ENCODE assay signal across 10 cellular contexts in genomic region chr9:71765693-71766092, GRCh38. TPM values are rescaled to one million over a fixed set of nuclear protein-coding genes. Genes with fewer than 3 reads are reported as not detected.
DNase-seq lines count a peak whose midpoint lies in the region; ATAC-seq and TF ChIP-seq lines count a peak whose summit lies in the region.
"Had no signal": no experiment of that assay in that cellular context is flagged by ENCODE, and none has a peak within 500 bp of the region (broad histone marks: within the 10 kb centered on the region; RNA-seq: fewer than 3 reads in every experiment).

No MANE protein-coding gene starts in this region.

- POLR2A ChIA-PET in CD4-positive, alpha-beta T cell (lab: Charles Lee), result interaction anchor here (1.3 to 4.6 kb wide), 6 partner anchors 16 to 145 kb away, joined by 4 to 71 read pairs (median 25); partner anchors contain the start of genes ABHD17B and C9orf85
- POLR2A ChIA-PET in PC-3 (lab: Charles Lee; ENCODE audit: unreplicated experiment), result no interaction called here

- no peaks in the 10 kb centered on the region for H3K27me3 ChIP-seq in CD4-positive, alpha-beta T cell (ENCODE audit: control insufficient read depth, insufficient read depth, low read length)
- no peaks in the 10 kb centered on the region for H3K27me3 ChIP-seq in PC-3 (ENCODE audit: low read length)

- no peak for TF ChIP-seq CTCF in CD4-positive, alpha-beta T cell (IDR thresholded peaks at IDR 0.05)
- TF ChIP-seq CTCF in PC-3 (conservative IDR thresholded peaks at IDR 0.05; ENCODE audit: low read depth, low read length), result no peak
- TF ChIP-seq CTCF in natural killer cell (IDR thresholded peaks at IDR 0.05), result no peak

- H3K4me3 Mint-ChIP-seq in CD4-positive, alpha-beta T cell, result peak overlapping the region; percentile 96
- peak overlapping the region; percentile 90 for H3K4me3 Mint-ChIP-seq in dendritic cell treated with granulocyte-macrophage colony-stimulating factor and Interleukin-4, amounts not matched to agents 40 ng/mL and 50 ng/mL, for 4 days
- peak overlapping the region; percentile 92 for H3K4me3 Mint-ChIP-seq in natural killer cell

- peaks cover 71% of the 10 kb centered on the region for H3K79me2 ChIP-seq in PC-3 (ENCODE audit: low read length)

- H3K4me1 ChIP-seq in PC-3 (ENCODE audit: insufficient read depth, low read length), result peaks cover 67% of the 10 kb centered on the region

- no peak for ATAC-seq in CD4-positive, alpha-beta T cell (ENCODE audit: poor library complexity)
- no peak for ATAC-seq in PC-3
- ATAC-seq in natural killer cell, result no peak
- no peak for ATAC-seq in GM18498 (IDR thresholded peaks at IDR 0.05; ENCODE audit: unreplicated experiment)
- no peak for ATAC-seq in HG03045 (IDR thresholded peaks at IDR 0.05; ENCODE audit: unreplicated experiment)

- H3K4me1 Mint-ChIP-seq in CD4-positive, alpha-beta T cell (ENCODE audit: low read depth), result peaks cover 75% of the 10 kb centered on the region
- peaks cover 70% of the 10 kb centered on the region for H3K4me1 Mint-ChIP-seq in dendritic cell treated with granulocyte-macrophage colony-stimulating factor and Interleukin-4, amounts not matched to agents 40 ng/mL and 50 ng/mL, for 4 days (ENCODE audit: low read depth)
- peaks cover 79 to 83% of the 10 kb centered on the region in 2 donors for H3K4me1 Mint-ChIP-seq in natural killer cell

- H3K27me3 Mint-ChIP-seq in CD4-positive, alpha-beta T cell, result no peaks in the 10 kb centered on the region
- H3K27me3 Mint-ChIP-seq in dendritic cell treated with granulocyte-macrophage colony-stimulating factor and Interleukin-4, amounts not matched to agents 40 ng/mL and 50 ng/mL, for 4 days, result peaks cover 20% of the 10 kb centered on the region
- no peaks in the 10 kb centered on the region for H3K27me3 Mint-ChIP-seq in natural killer cell (ENCODE audit: low read depth in 2 of 2)

- BruUV-seq in PC-3 (replicated peaks; lab: Mats Ljungman, UMichigan), result no TSS peak

- H3K4me2 ChIP-seq in PC-3 (ENCODE audit: low read length), result peak overlapping the region; percentile 97

- peaks cover 12% of the 10 kb centered on the region for H3F3A ChIP-seq in PC-3 (ENCODE audit: low read length, unreplicated experiment)

- no peak overlapping the region for H3K9ac ChIP-seq in PC-3 (ENCODE audit: low read length)

- H3K36me3 ChIP-seq in PC-3 (ENCODE audit: low read depth, low read length), result no peaks in the 10 kb centered on the region

- peaks cover 26% of the 10 kb centered on the region for H3K36me3 Mint-ChIP-seq in CD4-positive, alpha-beta T cell (ENCODE audit: low read depth)
- peaks cover 18% of the 10 kb centered on the region for H3K36me3 Mint-ChIP-seq in dendritic cell treated with granulocyte-macrophage colony-stimulating factor and Interleukin-4, amounts not matched to agents 40 ng/mL and 50 ng/mL, for 4 days (ENCODE audit: low read depth)
- no peaks in the 10 kb centered on the region for H3K36me3 Mint-ChIP-seq in natural killer cell

- peak overlapping the region; percentile 94 for H3K27ac Mint-ChIP-seq in CD4-positive, alpha-beta T cell
- no peak overlapping the region for H3K27ac Mint-ChIP-seq in dendritic cell treated with granulocyte-macrophage colony-stimulating factor and Interleukin-4, amounts not matched to agents 40 ng/mL and 50 ng/mL, for 4 days
- peak overlapping the region; percentile 88 to 94 for H3K27ac Mint-ChIP-seq in natural killer cell

- peak overlapping the region; percentile 4 for H3K27ac ChIP-seq in CD4-positive, alpha-beta T cell (ENCODE audit: low read depth, low read length)
- H3K27ac ChIP-seq in PC-3 (ENCODE audit: low read length), result no peak overlapping the region
- H3K27ac ChIP-seq: SK-N-MC had no signal

- no peaks in the 10 kb centered on the region for H3K9me3 ChIP-seq in CD4-positive, alpha-beta T cell (ENCODE audit: control insufficient read depth, low read length)
- H3K9me3 ChIP-seq in PC-3 (ENCODE audit: low read length), result no peaks in the 10 kb centered on the region

- DNase-seq in CD4-positive, alpha-beta T cell, result no peak
- DNase-seq in PC-3 (peak; percentile 62), natural killer cell (no peak), foreskin melanocyte (no peak)
- no peak for DNase-seq in activated CD8-positive, alpha-beta memory T cell treated with anti-CD3 and anti-CD28 coated beads, Interleukin-2, amount 50 U/mL, for 4 hours
- DNase-seq: Kasumi-1 had no signal

- H3K9me3 Mint-ChIP-seq in CD4-positive, alpha-beta T cell, result no peaks in the 10 kb centered on the region
- no peaks in the 10 kb centered on the region for H3K9me3 Mint-ChIP-seq in dendritic cell treated with granulocyte-macrophage colony-stimulating factor and Interleukin-4, amounts not matched to agents 40 ng/mL and 50 ng/mL, for 4 days
- H3K9me3 Mint-ChIP-seq in natural killer cell, result no peaks in the 10 kb centered on the region

- CTCF ChIA-PET in CD4-positive, alpha-beta T cell (lab: Charles Lee), result interaction anchor here (5.8 kb wide), 1 partner anchor 18 kb away, joined by 34 read pairs; no protein-coding TSS in a partner anchor
- CTCF ChIA-PET in PC-3 (lab: Charles Lee), result no interaction called here

- no peaks in the 10 kb centered on the region for H3K9me2 ChIP-seq in PC-3 (replicated peaks; ENCODE audit: low read length)

- no peak overlapping the region for H2AFZ ChIP-seq in PC-3 (ENCODE audit: low read length)

- intact Hi-C loops in CD4-positive, alpha-beta T cell (cut with DNase I, micrococcal nuclease), result loop anchor here (5.0 to 10.0 kb wide), 6 partner anchors 38 to 1353 kb away; partner anchors contain the start of genes ZFAND5 (in 2 of the 2), ABHD17B (in 1 of the 2), C9orf85 (in 1 of the 2) and KLF9 (in 1 of the 2)
- intact Hi-C loops in PC-3 (cut with micrococcal nuclease), result loop anchor here (5.0 kb wide), 1 partner anchor 478 kb away; no protein-coding TSS in a partner anchor
- intact Hi-C loops in dendritic cell treated with granulocyte-macrophage colony-stimulating factor and Interleukin-4, amounts not matched to agents 40 ng/mL and 50 ng/mL, for 4 days (cut with micrococcal nuclease), result loop anchor here (5.0 kb wide), 2 partner anchors 38 to 147 kb away; partner anchors contain the start of genes ABHD17B and C9orf85
- intact Hi-C loops in natural killer cell (cut with micrococcal nuclease), result loop anchor here (5.0 to 10.0 kb wide), 2 partner anchors 33 to 51 kb away; no protein-coding TSS in a partner anchor

- H3K4me3 ChIP-seq in PC-3 (ENCODE audit: low read length), result peak overlapping the region; percentile 24; the same call in 1 of the 2 replicates
- H3K4me3 ChIP-seq: SK-N-MC had no signal

- peaks cover 32% of the 10 kb centered on the region for H4K20me1 ChIP-seq in PC-3 (ENCODE audit: low read length)

RNA-seq across cellular contexts. Expression of gene CEMIP2, which starts 2.6 kb away (rescaled TPM):
- total RNA-seq in CD4-positive, alpha-beta T cell, result 100 to 1,000 TPM; 301 to 305 TPM
- total RNA-seq in PC-3 (2014; rRNA removed) (10.1 and 16.0 TPM in 2 replicates), natural killer cell (100 to 1,000 TPM; 204 to 326 (median 230) TPM)

Comparison
In these comparisons a context has a peak if more than half of its experiments do, and no peak if none do; other contexts are left out.
1. RNA of gene CEMIP2, which starts 2.6 kb away (total RNA-seq): 301 to 305 TPM in CD4-positive, alpha-beta T cell and 204 to 326 TPM in natural killer cell; 10.1 to 16.0 TPM in PC-3; every median in the first group is over 10 times any median in the second.
2. Peak in every context shown above with its lines, with median percentiles within 50 percentile points of each other: H3K4me3 Mint-ChIP-seq.